In genomic region chr16:88569985-88570690, GRCh38 we compare ENCODE assay signal across 8 cellular contexts. TPM values are rescaled to one million over a fixed set of nuclear protein-coding genes. Genes with fewer than 3 reads are reported as not detected.
DNase-seq lines count a peak whose midpoint lies in the region; ATAC-seq and TF ChIP-seq lines count a peak whose summit lies in the region.

ZC3H18 (plus strand) TSS chr16:88570403; CDS start chr16:88577124, 6,721 bp downstream.

- CTCF ChIA-PET in RWPE1 (lab: Yijun Ruan, JAX) = no interaction called here

- peak within 1 kb of the TSS; percentile 84 for H3K27ac Mint-ChIP-seq in activated T-helper 17 cell treated with anti-CD3 and anti-CD28 coated beads, Interleukin-2, amount 50 U/mL, for 72 hours
- peak within 1 kb of the TSS; percentile 78 to 95 (median 92) for H3K27ac Mint-ChIP-seq in naive thymus-derived CD8-positive, alpha-beta T cell
- H3K27ac Mint-ChIP-seq in stimulated activated naive B cell treated with anti-CD40 and anti-IgM and Interleukin-4, amounts not matched to agents 10 μg/mL and 1 μg/mL and 100 μg/mL, for 72 hours = peak within 1 kb of the TSS; percentile 96

- peak within 1 kb of the TSS; percentile 84 for H3K4me3 Mint-ChIP-seq in activated T-helper 17 cell treated with anti-CD3 and anti-CD28 coated beads, Interleukin-2, amount 50 U/mL, for 72 hours
- peak within 1 kb of the TSS; percentile 81 to 94 (median 88) for H3K4me3 Mint-ChIP-seq in naive thymus-derived CD8-positive, alpha-beta T cell
- H3K4me3 Mint-ChIP-seq in stimulated activated naive B cell treated with anti-CD40 and anti-IgM and Interleukin-4, amounts not matched to agents 10 μg/mL and 1 μg/mL and 100 μg/mL, for 72 hours = peak within 1 kb of the TSS; percentile 88 to 94

- DNase-seq in DMS79 treated with DMSO at 0.1 percent for 48 hours (lab: John Stamatoyannopoulos, UW) = peak; percentile 47
- peak; percentile 89 for DNase-seq in GOT3 (lab: John Stamatoyannopoulos, UW)
- peak; percentile 97 for DNase-seq in LoVo (ENCODE audit: low spot score)
- peak; percentile 99 for DNase-seq in RWPE1 (ENCODE audit: low spot score)
- DNase-seq in fibroblast of mammary gland (ENCODE audit: low read depth) = peak; percentile 91
- peak; percentile 88 to 100 (median 96) for DNase-seq in naive thymus-derived CD8-positive, alpha-beta T cell
- DNase-seq in stimulated activated naive B cell treated with anti-CD40 and anti-IgM and Interleukin-4, amounts not matched to agents 10 μg/mL and 1 μg/mL and 100 μg/mL, for 72 hours = peak; percentile 94

- H3K9me3 Mint-ChIP-seq in activated T-helper 17 cell treated with anti-CD3 and anti-CD28 coated beads, Interleukin-2, amount 50 U/mL, for 72 hours = no peaks in the 10 kb centered on the region
- no peaks in the 10 kb centered on the region for H3K9me3 Mint-ChIP-seq in naive thymus-derived CD8-positive, alpha-beta T cell
- no peaks in the 10 kb centered on the region for H3K9me3 Mint-ChIP-seq in stimulated activated naive B cell treated with anti-CD40 and anti-IgM and Interleukin-4, amounts not matched to agents 10 μg/mL and 1 μg/mL and 100 μg/mL, for 72 hours

- H3K4me3 ChIP-seq in fibroblast of mammary gland (ENCODE audit: control insufficient read depth, low read depth, low read length) = peak within 1 kb of the TSS; percentile 80

- H3K27me3 Mint-ChIP-seq in activated T-helper 17 cell treated with anti-CD3 and anti-CD28 coated beads, Interleukin-2, amount 50 U/mL, for 72 hours = no peaks in the 10 kb centered on the region
- H3K27me3 Mint-ChIP-seq in naive thymus-derived CD8-positive, alpha-beta T cell = no peaks in the 10 kb centered on the region
- no peaks in the 10 kb centered on the region for H3K27me3 Mint-ChIP-seq in stimulated activated naive B cell treated with anti-CD40 and anti-IgM and Interleukin-4, amounts not matched to agents 10 μg/mL and 1 μg/mL and 100 μg/mL, for 72 hours

- H3K4me1 Mint-ChIP-seq in activated T-helper 17 cell treated with anti-CD3 and anti-CD28 coated beads, Interleukin-2, amount 50 U/mL, for 72 hours = peaks cover 12% of the 10 kb centered on the region
- H3K4me1 Mint-ChIP-seq in naive thymus-derived CD8-positive, alpha-beta T cell = peaks cover 2 to 47% (median 32%) of the 10 kb centered on the region in 4 donors
- peaks cover 17 to 39% of the 10 kb centered on the region in 2 donors for H3K4me1 Mint-ChIP-seq in stimulated activated naive B cell treated with anti-CD40 and anti-IgM and Interleukin-4, amounts not matched to agents 10 μg/mL and 1 μg/mL and 100 μg/mL, for 72 hours

- ATAC-seq in activated T-helper 17 cell treated with anti-CD3 and anti-CD28 coated beads, Interleukin-2, amount 50 U/mL, for 72 hours (replicated peaks) = peak; percentile 71
- ATAC-seq in naive thymus-derived CD8-positive, alpha-beta T cell = peak; percentile 86 to 87
- ATAC-seq in stimulated activated naive B cell treated with anti-CD40 and anti-IgM and Interleukin-4, amounts not matched to agents 10 μg/mL and 1 μg/mL and 100 μg/mL, for 72 hours (replicated peaks) = peak; percentile 79 to 86

- H3K27ac ChIP-seq in RWPE1 = peak within 1 kb of the TSS; percentile 78

- peaks cover 36% of the 10 kb centered on the region for H3K36me3 Mint-ChIP-seq in activated T-helper 17 cell treated with anti-CD3 and anti-CD28 coated beads, Interleukin-2, amount 50 U/mL, for 72 hours (ENCODE audit: low read depth)
- H3K36me3 Mint-ChIP-seq in naive thymus-derived CD8-positive, alpha-beta T cell = peaks cover 0 to 20% (median 4%) of the 10 kb centered on the region in 3 donors
- peaks cover 0 to 3% of the 10 kb centered on the region in 2 donors for H3K36me3 Mint-ChIP-seq in stimulated activated naive B cell treated with anti-CD40 and anti-IgM and Interleukin-4, amounts not matched to agents 10 μg/mL and 1 μg/mL and 100 μg/mL, for 72 hours

- POLR2A ChIA-PET in RWPE1 (lab: Yijun Ruan, JAX; ENCODE audit: low non-redundant PET) = interaction anchor here (0.5 to 1.1 kb wide), 6 partner anchors 9 to 1185 kb away, joined by 3 to 6 read pairs (median 4); no protein-coding TSS in a partner anchor
- POLR2A ChIA-PET in naive thymus-derived CD8-positive, alpha-beta T cell (lab: Charles Lee) = interaction anchor here (0.6 to 2.1 kb wide), 17 partner anchors 15 to 804 kb away, joined by 3 to 27 read pairs (median 4); partner anchors contain the start of genes BANP, GALNS, KLHDC4 and MVD

- TF ChIP-seq CTCF in RWPE1 (conservative IDR thresholded peaks at IDR 0.05; ENCODE audit: low read depth) (no peak), fibroblast of mammary gland (conservative IDR thresholded peaks at IDR 0.05; ENCODE audit: control insufficient read depth, insufficient read depth, low read depth, low read length) (no peak)

RNA-seq across cellular contexts. Expression of gene ZC3H18, which starts in this region (rescaled TPM):
- total RNA-seq in activated T-helper 17 cell treated with anti-CD3 and anti-CD28 coated beads, Interleukin-2, amount 50 U/mL, for 72 hours = 100 to 1,000 TPM; 103 TPM
- total RNA-seq in naive thymus-derived CD8-positive, alpha-beta T cell = 10 to 100 TPM; 78.7 to 81.2 TPM
- 10 to 100 TPM in 2 of 3 donors, 1 to 10 TPM in 1; 7.3 to 25.1 (median 15.9) TPM for polyA plus RNA-seq in naive thymus-derived CD8-positive, alpha-beta T cell

Comparison
In these comparisons a context has a peak if more than half of its experiments do, and no peak if none do; other contexts are left out.
1. Peak in every context shown above with its lines: DNase-seq, ATAC-seq, H3K4me3 ChIP-seq and H3K27ac ChIP-seq.
2. DNase-seq: peak in every context shown above with its lines; median percentile 99 in RWPE1; 97 in LoVo; 96 in naive thymus-derived CD8-positive, alpha-beta T cell; 94 in stimulated activated naive B cell treated with anti-CD40 and anti-IgM and Interleukin-4, amounts not matched to agents 10 μg/mL and 1 μg/mL and 100 μg/mL, for 72 hours; 91 in fibroblast of mammary gland; 89 in GOT3; 47 in DMS79 treated with DMSO at 0.1 percent for 48 hours.